8 cellular contexts compared by ENCODE assay signal in the genomic region with DNA sequence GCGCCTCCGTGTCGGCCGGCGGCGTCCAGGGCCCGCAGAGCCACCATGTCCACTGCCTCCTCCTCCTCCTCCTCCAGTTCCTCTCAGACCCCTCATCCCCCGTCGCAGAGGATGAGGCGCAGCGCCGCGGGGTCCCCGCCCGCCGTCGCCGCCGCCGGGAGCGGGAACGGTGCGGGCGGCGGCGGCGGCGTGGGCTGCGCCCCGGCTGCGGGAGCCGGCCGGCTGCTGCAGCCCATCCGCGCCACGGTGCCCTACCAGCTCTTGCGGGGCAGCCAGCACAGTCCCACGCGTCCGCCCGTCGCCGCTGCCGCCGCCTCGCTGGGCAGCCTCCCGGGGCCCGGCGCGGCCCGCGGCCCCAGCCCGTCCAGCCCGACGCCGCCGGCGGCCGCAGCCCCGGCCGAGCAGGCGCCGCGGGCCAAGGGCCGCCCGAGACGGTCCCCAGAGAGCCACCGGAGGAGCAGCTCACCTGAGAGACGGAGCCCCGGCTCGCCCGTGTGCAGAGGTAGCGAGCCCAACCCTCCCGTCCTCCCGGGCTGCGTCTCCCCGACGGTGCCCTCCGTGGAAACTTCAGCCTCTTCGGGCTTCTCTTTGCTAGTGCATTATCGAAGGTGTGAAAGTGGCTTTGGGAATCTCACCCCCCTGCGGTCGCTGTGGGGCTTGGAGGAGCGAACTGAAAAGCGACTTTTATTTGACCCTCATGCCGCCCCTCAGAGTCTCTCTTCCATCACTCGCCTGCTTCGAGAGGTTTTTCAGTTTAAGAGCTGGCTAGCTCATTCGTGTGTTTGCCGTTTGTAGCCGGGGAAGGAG. TPM values are rescaled to one million over a fixed set of nuclear protein-coding genes. Genes with fewer than 3 reads are reported as not detected.
DNase-seq lines count a peak whose midpoint lies in the region; ATAC-seq and TF ChIP-seq lines count a peak whose summit lies in the region.

No MANE protein-coding gene starts in this region.

- peak; percentile 34 for TF ChIP-seq CTCF in progenitor cell of endocrine pancreas (IDR thresholded peaks at IDR 0.05; ENCODE audit: unreplicated experiment)

- H3K27ac Mint-ChIP-seq in activated naive CD8-positive, alpha-beta T cell treated with anti-CD3 and anti-CD28 coated beads, Interleukin-2, amount 50 U/mL, for 24 hours, result no peak overlapping the region
- H3K27ac Mint-ChIP-seq in progenitor cell of endocrine pancreas, result no peak overlapping the region

- peak; percentile 5 for ATAC-seq in activated naive CD8-positive, alpha-beta T cell treated with anti-CD3 and anti-CD28 coated beads, Interleukin-2, amount 50 U/mL, for 24 hours
- ATAC-seq in left cardiac atrium, result no peak

- intact Hi-C loops in left cardiac atrium (cut with DNase I), result loop anchor here in 1 of 2 donors (10.0 kb wide), 1 partner anchor 245 kb away; no protein-coding TSS in a partner anchor

- peaks cover 36% of the 10 kb centered on the region for H3K4me1 Mint-ChIP-seq in activated naive CD8-positive, alpha-beta T cell treated with anti-CD3 and anti-CD28 coated beads, Interleukin-2, amount 50 U/mL, for 24 hours
- peaks cover 13% of the 10 kb centered on the region for H3K4me1 Mint-ChIP-seq in progenitor cell of endocrine pancreas (ENCODE audit: low read depth)

- DNase-seq in SKM-1 treated with dmso at 0.1 percent for 144 hours (lab: John Stamatoyannopoulos, UW; ENCODE audit: unreplicated experiment) (peak; percentile 35), SKM-1 (lab: John Stamatoyannopoulos, UW; ENCODE audit: unreplicated experiment) (no peak), HUDEP-2 (lab: John Stamatoyannopoulos, UW; ENCODE audit: unreplicated experiment in 76 of 76) (peak in 61 of 76 experiments; percentile 11 to 69 (median 44)), SHP77 (lab: John Stamatoyannopoulos, UW) (peak; percentile 45 to 67), left cardiac atrium (peak; percentile 28), progenitor cell of endocrine pancreas (ENCODE audit: low spot score, unreplicated experiment) (peak; percentile 22), mesenteric fat pad (ENCODE audit: low spot score) (no peak)
- peak; percentile 41 for DNase-seq in activated naive CD8-positive, alpha-beta T cell treated with anti-CD3 and anti-CD28 coated beads, Interleukin-2, amount 50 U/mL, for 24 hours

- H3K4me3 Mint-ChIP-seq in activated naive CD8-positive, alpha-beta T cell treated with anti-CD3 and anti-CD28 coated beads, Interleukin-2, amount 50 U/mL, for 24 hours, result peak overlapping the region; percentile 94
- H3K4me3 Mint-ChIP-seq in progenitor cell of endocrine pancreas (ENCODE audit: low read depth), result peak overlapping the region; percentile 78

- H3K27me3 Mint-ChIP-seq in activated naive CD8-positive, alpha-beta T cell treated with anti-CD3 and anti-CD28 coated beads, Interleukin-2, amount 50 U/mL, for 24 hours, result no peaks in the 10 kb centered on the region
- H3K27me3 Mint-ChIP-seq in progenitor cell of endocrine pancreas, result no peaks in the 10 kb centered on the region

- no peaks in the 10 kb centered on the region for H3K36me3 Mint-ChIP-seq in activated naive CD8-positive, alpha-beta T cell treated with anti-CD3 and anti-CD28 coated beads, Interleukin-2, amount 50 U/mL, for 24 hours (ENCODE audit: low read depth)
- H3K36me3 Mint-ChIP-seq in progenitor cell of endocrine pancreas (ENCODE audit: insufficient read depth), result no peaks in the 10 kb centered on the region

- H3K9me3 Mint-ChIP-seq in activated naive CD8-positive, alpha-beta T cell treated with anti-CD3 and anti-CD28 coated beads, Interleukin-2, amount 50 U/mL, for 24 hours, result no peaks in the 10 kb centered on the region
- no peaks in the 10 kb centered on the region for H3K9me3 Mint-ChIP-seq in progenitor cell of endocrine pancreas (ENCODE audit: low read depth)

RNA-seq across cellular contexts. Expression of gene GLCCI1, which starts 0.9 kb away (rescaled TPM):
- total RNA-seq in left cardiac atrium, result 1 to 10 TPM; 6.4 to 8.2 TPM
- total RNA-seq in progenitor cell of endocrine pancreas, result 39.3 and 42.4 TPM in 2 replicates
- total RNA-seq in mesenteric fat pad, result 16.0 TPM

Comparison
In these comparisons a context has a peak if more than half of its experiments do, and no peak if none do; other contexts are left out.
1. DNase-seq: peak in SKM-1 treated with dmso at 0.1 percent for 144 hours (single experiment), HUDEP-2 (61 of 76), SHP77 (2 of 2), activated naive CD8-positive, alpha-beta T cell treated with anti-CD3 and anti-CD28 coated beads, Interleukin-2, amount 50 U/mL, for 24 hours (single experiment), left cardiac atrium (single experiment) and progenitor cell of endocrine pancreas (single experiment); none in SKM-1 (single experiment) and mesenteric fat pad (single experiment).